In the genomic region with DNA sequence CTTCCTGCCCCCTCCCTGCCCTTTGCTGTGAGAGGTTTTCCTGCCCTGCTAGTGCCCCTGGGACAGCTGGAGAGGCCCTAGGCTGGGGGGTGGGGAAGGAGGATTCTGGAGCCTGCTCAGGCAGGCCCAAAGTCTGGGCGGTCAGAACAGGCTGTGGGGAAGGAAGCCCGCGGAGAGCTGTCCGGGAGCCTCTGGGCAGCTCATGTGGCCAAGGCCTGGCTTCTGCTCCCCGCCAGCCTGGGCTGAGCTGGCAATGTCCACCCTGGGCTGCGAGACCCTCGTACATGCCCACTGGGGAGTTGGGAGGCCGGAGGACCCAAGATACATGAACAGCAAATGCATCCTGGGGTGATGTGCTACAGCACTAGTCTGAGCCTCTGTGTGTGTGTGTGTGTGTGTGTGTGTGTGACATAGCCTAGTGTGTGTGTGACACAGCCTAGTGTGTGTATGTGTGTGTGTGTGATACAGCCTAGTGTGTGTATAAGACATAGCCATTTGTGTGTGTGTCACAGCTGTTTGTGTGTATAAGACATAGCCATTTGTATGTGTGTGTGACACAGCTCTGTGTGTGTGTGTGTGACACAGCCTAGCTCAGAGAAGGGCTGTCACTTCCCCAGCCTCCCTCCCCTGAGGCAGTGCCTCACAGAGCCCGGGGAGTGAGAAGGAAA, we compare ENCODE assay signal across 14 cellular contexts.
A peak's percentile ranks its signal among the peaks of the same experiment; 100 is the strongest.
DNase-seq lines count a peak whose midpoint lies in the region; ATAC-seq and TF ChIP-seq lines count a peak whose summit lies in the region.
"Had no signal": no experiment of that assay in that cellular context is flagged by ENCODE, and none has a peak within 500 bp of the region (broad histone marks: within the 10 kb centered on the region; RNA-seq: fewer than 3 reads in every experiment).

No MANE protein-coding gene starts in this region.

- H2AFZ ChIP-seq in Loucy (ENCODE audit: low read length), result no peak overlapping the region

- H3K79me2 ChIP-seq in Loucy (ENCODE audit: insufficient read depth, low read length), result no peaks in the 10 kb centered on the region

- intact Hi-C loops in posterior vena cava (cut with DNase I), result no loop called here

- no peaks in the 10 kb centered on the region for H4K20me1 ChIP-seq in Loucy (ENCODE audit: insufficient read depth, low read length, poor library complexity, severe bottlenecking)

- peaks cover 6% of the 10 kb centered on the region; the same call in 1 of the 2 replicates for H3F3A ChIP-seq in Loucy (ENCODE audit: low read depth)

- no peaks in the 10 kb centered on the region for H3K27me3 ChIP-seq in CD4-positive, CD25-positive, alpha-beta regulatory T cell (ENCODE audit: control insufficient read depth, insufficient read depth, low read length)
- no peaks in the 10 kb centered on the region for H3K27me3 ChIP-seq in Loucy (ENCODE audit: insufficient read depth, low read length, poor library complexity, severe bottlenecking)

- H3K9me3 Mint-ChIP-seq in CD4-positive, CD25-positive, alpha-beta regulatory T cell, result no peaks in the 10 kb centered on the region
- H3K9me3 Mint-ChIP-seq: naive thymus-derived CD4-positive, alpha-beta T cell had no signal

- no peaks in the 10 kb centered on the region for H3K27me3 Mint-ChIP-seq in CD4-positive, CD25-positive, alpha-beta regulatory T cell

- TF ChIP-seq CTCF in Loucy (conservative IDR thresholded peaks at IDR 0.05; ENCODE audit: low read length) (no peak), epithelial cell of esophagus (IDR thresholded peaks at IDR 0.05; ENCODE audit: insufficient read depth, low read depth, low read length, missing control alignments) (no peak)

- H3K36me3 Mint-ChIP-seq in CD4-positive, CD25-positive, alpha-beta regulatory T cell, result no peaks in the 10 kb centered on the region
- H3K36me3 Mint-ChIP-seq: naive thymus-derived CD4-positive, alpha-beta T cell had no signal

- no peak overlapping the region for H3K27ac ChIP-seq in CD4-positive, CD25-positive, alpha-beta regulatory T cell (ENCODE audit: insufficient read depth, low read length, poor library complexity, severe bottlenecking)

- H3K9me2 ChIP-seq in Loucy (replicated peaks; ENCODE audit: low read depth, low read length), result no peaks in the 10 kb centered on the region

- no peak for DNase-seq in CD4-positive, CD25-positive, alpha-beta regulatory T cell
- DNase-seq in epithelial cell of esophagus (ENCODE audit: low read depth), result peak; percentile 59
- DNase-seq in posterior vena cava (ENCODE audit: low spot score), result peak; percentile 86
- no peak for DNase-seq in AG08396 (ENCODE audit: low spot score)
- no peak for DNase-seq in NCI-H1930 (lab: John Stamatoyannopoulos, UW)
- DNase-seq: activated effector memory CD4-positive, alpha-beta T cell treated with anti-CD3 and anti-CD28 coated beads, Interleukin-2, amount 50 U/mL, for 16 hours; cortex of kidney; DMS153; MM.1S; naive thymus-derived CD4-positive, alpha-beta T cell; stimulated activated CD4-positive, alpha-beta T cell treated with anti-CD3 and anti-CD28 coated beads, Interleukin-2, amount 100 ng/mL, for 24 hours had no signal

- H3K27ac Mint-ChIP-seq in CD4-positive, CD25-positive, alpha-beta regulatory T cell, result peak overlapping the region in 2 of 3 donors; percentile 25 to 48

- H3K9me3 ChIP-seq in CD4-positive, CD25-positive, alpha-beta regulatory T cell (ENCODE audit: control insufficient read depth in 2 of 2, low read length in 2 of 2), result no peaks in the 10 kb centered on the region
- no peaks in the 10 kb centered on the region for H3K9me3 ChIP-seq in Loucy (ENCODE audit: insufficient read depth, low read depth, low read length)

- H3K4me3 Mint-ChIP-seq in CD4-positive, CD25-positive, alpha-beta regulatory T cell, result peak overlapping the region in 1 of 4 donors; percentile 50
- H3K4me3 Mint-ChIP-seq: naive thymus-derived CD4-positive, alpha-beta T cell had no signal

- H3K4me1 Mint-ChIP-seq in CD4-positive, CD25-positive, alpha-beta regulatory T cell, result peaks cover under 1 to 35% (median 4%) of the 10 kb centered on the region in 4 donors

- peaks cover 36% of the 10 kb centered on the region for H3K4me1 ChIP-seq in CD4-positive, CD25-positive, alpha-beta regulatory T cell (ENCODE audit: control insufficient read depth, insufficient read depth, low read length, poor library complexity, severe bottlenecking)
- H3K4me1 ChIP-seq in Loucy (ENCODE audit: insufficient read depth, low read length, poor library complexity, severe bottlenecking), result peaks cover 62% of the 10 kb centered on the region

- no peak overlapping the region for H3K4me3 ChIP-seq in CD4-positive, CD25-positive, alpha-beta regulatory T cell (ENCODE audit: low read depth, low read length)
- H3K4me3 ChIP-seq in Loucy (ENCODE audit: low read length, poor library complexity, severe bottlenecking) (peak overlapping the region; percentile 26), epithelial cell of esophagus (ENCODE audit: low read length) (no peak overlapping the region)

- peak overlapping the region; percentile 76 for H3K9ac ChIP-seq in Loucy (ENCODE audit: low read depth, low read length, poor library complexity, severe bottlenecking)

- no peaks in the 10 kb centered on the region for H3K36me3 ChIP-seq in CD4-positive, CD25-positive, alpha-beta regulatory T cell (ENCODE audit: control insufficient read depth, insufficient read depth, low read length)
- no peaks in the 10 kb centered on the region for H3K36me3 ChIP-seq in Loucy (ENCODE audit: insufficient read depth, low read length)

- H3K4me2 ChIP-seq in Loucy (ENCODE audit: low read depth, low read length, poor library complexity, severe bottlenecking), result peak overlapping the region; percentile 61

- no peak for ATAC-seq in CD4-positive, CD25-positive, alpha-beta regulatory T cell (ENCODE audit: low read depth in 2 of 2)
- ATAC-seq in GM21367 (IDR thresholded peaks at IDR 0.05; ENCODE audit: unreplicated experiment) (no peak), HG03354 (IDR thresholded peaks at IDR 0.05; ENCODE audit: poor library complexity, severe bottlenecking, unreplicated experiment) (no peak)
- ATAC-seq: naive thymus-derived CD4-positive, alpha-beta T cell had no signal

Comparison
In these comparisons a context has a peak if more than half of its experiments do, and no peak if none do; other contexts are left out.
1. DNase-seq: peak in epithelial cell of esophagus (single experiment) and posterior vena cava (single experiment); none in CD4-positive, CD25-positive, alpha-beta regulatory T cell (0 of 3), AG08396 (single experiment) and NCI-H1930 (0 of 2).